In the genomic region with DNA sequence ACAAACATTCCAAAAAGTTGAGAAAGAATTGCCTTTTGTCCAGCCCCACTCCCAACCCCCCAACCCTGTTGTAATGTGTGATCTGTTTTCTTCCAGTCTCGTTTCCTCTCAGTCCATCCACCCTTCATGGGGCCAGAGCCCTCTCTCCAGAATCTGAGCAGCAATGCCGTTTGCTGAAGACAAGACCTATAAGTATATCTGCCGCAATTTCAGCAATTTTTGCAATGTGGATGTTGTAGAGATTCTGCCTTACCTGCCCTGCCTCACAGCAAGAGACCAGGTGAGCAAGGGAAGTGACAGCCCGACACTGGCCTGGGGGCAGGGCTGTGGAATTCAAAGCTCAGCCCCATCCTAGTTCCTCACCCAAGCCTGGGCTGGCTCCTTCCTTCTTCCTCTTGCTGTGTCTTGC, we compare ENCODE assay signal across 1 cellular context.
TF ChIP-seq lines count a peak whose summit lies in the region.

No MANE protein-coding gene starts in this region.

TF ChIP-seq in HCT116, 20 proteins besides CTCF, POLR2A, EP300 and RAD21:
- TF ChIP-seq, protein P1, sequence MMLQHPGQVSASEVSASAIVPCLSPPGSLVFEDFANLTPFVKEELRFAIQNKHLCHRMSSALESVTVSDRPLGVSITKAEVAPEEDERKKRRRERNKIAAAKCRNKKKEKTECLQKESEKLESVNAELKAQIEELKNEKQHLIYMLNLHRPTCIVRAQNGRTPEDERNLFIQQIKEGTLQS (IDR thresholded peaks at IDR 0.05): no peak
- TF ChIP-seq FOSL1 (IDR thresholded peaks at IDR 0.05; ENCODE audit: low read depth): no peak
